In the genomic region with DNA sequence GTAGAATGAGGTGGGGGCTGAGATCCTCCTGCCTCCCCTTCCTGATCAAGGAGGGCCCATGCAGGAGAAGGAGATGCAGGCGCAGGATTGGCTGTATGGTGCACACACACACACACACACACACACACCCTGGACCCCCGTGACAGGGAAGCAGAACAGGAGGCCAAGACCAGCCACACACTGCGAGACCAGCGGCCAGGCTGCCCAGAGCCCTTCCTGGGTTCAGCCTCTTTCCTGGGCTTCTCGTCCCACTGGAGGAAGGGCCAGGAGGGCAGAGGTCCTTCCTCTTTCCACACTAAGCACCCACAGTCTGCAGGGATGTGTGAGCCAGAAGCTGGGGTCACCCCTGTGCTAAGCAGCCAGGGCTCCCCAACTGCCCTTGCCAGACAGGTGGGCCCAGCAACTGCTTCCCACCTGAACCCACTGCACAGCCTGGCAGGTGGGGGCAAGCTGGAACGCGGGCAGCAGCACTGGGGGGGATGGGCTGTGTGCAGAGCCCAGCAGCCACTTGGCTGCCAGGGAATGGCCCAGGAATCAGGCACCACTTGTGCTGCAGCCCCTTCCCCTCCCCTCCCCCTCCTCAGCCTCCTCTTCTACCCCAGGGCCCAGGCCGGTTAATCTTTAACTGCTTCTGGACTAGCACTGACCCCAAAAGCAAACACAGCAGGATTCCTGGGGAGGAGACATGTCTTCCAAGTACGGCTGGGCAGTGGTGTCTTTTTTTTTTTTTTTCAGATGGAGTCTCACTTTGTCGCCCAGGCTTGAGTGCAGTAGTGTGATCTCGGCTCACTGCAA, we compare ENCODE assay signal across 1 cellular context.
TF ChIP-seq lines count a peak whose summit lies in the region.

No MANE protein-coding gene starts in this region.

TF ChIP-seq in HepG2, 621 proteins besides CTCF, POLR2A, EP300 and RAD21 (continued from another document and continues in another):
- TF ChIP-seq, protein P1, sequence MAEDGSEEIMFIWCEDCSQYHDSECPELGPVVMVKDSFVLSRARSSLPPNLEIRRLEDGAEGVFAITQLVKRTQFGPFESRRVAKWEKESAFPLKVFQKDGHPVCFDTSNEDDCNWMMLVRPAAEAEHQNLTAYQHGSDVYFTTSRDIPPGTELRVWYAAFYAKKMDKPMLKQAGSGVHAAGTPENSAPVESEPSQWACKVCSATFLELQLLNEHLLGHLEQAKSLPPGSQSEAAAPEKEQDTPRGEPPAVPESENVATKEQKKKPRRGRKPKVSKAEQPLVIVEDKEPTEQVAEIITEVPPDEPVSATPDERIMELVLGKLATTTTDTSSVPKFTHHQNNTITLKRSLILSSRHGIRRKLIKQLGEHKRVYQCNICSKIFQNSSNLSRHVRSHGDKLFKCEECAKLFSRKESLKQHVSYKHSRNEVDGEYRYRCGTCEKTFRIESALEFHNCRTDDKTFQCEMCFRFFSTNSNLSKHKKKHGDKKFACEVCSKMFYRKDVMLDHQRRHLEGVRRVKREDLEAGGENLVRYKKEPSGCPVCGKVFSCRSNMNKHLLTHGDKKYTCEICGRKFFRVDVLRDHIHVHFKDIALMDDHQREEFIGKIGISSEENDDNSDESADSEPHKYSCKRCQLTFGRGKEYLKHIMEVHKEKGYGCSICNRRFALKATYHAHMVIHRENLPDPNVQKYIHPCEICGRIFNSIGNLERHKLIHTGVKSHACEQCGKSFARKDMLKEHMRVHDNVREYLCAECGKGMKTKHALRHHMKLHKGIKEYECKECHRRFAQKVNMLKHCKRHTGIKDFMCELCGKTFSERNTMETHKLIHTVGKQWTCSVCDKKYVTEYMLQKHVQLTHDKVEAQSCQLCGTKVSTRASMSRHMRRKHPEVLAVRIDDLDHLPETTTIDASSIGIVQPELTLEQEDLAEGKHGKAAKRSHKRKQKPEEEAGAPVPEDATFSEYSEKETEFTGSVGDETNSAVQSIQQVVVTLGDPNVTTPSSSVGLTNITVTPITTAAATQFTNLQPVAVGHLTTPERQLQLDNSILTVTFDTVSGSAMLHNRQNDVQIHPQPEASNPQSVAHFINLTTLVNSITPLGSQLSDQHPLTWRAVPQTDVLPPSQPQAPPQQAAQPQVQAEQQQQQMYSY (CRISPR knock-in tag; IDR thresholded peaks at IDR 0.05), result no peak
- TF ChIP-seq ZNF720 (CRISPR knock-in tag; IDR thresholded peaks at IDR 0.05), result 0 out of 2 replicates have a peak, but pooled peaks have one; percentile 4
- TF ChIP-seq, protein P2, sequence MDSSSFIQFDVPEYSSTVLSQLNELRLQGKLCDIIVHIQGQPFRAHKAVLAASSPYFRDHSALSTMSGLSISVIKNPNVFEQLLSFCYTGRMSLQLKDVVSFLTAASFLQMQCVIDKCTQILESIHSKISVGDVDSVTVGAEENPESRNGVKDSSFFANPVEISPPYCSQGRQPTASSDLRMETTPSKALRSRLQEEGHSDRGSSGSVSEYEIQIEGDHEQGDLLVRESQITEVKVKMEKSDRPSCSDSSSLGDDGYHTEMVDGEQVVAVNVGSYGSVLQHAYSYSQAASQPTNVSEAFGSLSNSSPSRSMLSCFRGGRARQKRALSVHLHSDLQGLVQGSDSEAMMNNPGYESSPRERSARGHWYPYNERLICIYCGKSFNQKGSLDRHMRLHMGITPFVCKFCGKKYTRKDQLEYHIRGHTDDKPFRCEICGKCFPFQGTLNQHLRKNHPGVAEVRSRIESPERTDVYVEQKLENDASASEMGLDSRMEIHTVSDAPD (CRISPR knock-in tag; IDR thresholded peaks at IDR 0.05), result no peak
- TF ChIP-seq, protein P3, sequence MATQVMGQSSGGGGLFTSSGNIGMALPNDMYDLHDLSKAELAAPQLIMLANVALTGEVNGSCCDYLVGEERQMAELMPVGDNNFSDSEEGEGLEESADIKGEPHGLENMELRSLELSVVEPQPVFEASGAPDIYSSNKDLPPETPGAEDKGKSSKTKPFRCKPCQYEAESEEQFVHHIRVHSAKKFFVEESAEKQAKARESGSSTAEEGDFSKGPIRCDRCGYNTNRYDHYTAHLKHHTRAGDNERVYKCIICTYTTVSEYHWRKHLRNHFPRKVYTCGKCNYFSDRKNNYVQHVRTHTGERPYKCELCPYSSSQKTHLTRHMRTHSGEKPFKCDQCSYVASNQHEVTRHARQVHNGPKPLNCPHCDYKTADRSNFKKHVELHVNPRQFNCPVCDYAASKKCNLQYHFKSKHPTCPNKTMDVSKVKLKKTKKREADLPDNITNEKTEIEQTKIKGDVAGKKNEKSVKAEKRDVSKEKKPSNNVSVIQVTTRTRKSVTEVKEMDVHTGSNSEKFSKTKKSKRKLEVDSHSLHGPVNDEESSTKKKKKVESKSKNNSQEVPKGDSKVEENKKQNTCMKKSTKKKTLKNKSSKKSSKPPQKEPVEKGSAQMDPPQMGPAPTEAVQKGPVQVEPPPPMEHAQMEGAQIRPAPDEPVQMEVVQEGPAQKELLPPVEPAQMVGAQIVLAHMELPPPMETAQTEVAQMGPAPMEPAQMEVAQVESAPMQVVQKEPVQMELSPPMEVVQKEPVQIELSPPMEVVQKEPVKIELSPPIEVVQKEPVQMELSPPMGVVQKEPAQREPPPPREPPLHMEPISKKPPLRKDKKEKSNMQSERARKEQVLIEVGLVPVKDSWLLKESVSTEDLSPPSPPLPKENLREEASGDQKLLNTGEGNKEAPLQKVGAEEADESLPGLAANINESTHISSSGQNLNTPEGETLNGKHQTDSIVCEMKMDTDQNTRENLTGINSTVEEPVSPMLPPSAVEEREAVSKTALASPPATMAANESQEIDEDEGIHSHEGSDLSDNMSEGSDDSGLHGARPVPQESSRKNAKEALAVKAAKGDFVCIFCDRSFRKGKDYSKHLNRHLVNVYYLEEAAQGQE (IDR thresholded peaks at IDR 0.05; ENCODE audit: borderline replicate concordance in 1 of 2, low read depth in 1 of 2, low read length in 2 of 2), result no peak; a peak in 2 of 4 replicates
- TF ChIP-seq, protein P4, sequence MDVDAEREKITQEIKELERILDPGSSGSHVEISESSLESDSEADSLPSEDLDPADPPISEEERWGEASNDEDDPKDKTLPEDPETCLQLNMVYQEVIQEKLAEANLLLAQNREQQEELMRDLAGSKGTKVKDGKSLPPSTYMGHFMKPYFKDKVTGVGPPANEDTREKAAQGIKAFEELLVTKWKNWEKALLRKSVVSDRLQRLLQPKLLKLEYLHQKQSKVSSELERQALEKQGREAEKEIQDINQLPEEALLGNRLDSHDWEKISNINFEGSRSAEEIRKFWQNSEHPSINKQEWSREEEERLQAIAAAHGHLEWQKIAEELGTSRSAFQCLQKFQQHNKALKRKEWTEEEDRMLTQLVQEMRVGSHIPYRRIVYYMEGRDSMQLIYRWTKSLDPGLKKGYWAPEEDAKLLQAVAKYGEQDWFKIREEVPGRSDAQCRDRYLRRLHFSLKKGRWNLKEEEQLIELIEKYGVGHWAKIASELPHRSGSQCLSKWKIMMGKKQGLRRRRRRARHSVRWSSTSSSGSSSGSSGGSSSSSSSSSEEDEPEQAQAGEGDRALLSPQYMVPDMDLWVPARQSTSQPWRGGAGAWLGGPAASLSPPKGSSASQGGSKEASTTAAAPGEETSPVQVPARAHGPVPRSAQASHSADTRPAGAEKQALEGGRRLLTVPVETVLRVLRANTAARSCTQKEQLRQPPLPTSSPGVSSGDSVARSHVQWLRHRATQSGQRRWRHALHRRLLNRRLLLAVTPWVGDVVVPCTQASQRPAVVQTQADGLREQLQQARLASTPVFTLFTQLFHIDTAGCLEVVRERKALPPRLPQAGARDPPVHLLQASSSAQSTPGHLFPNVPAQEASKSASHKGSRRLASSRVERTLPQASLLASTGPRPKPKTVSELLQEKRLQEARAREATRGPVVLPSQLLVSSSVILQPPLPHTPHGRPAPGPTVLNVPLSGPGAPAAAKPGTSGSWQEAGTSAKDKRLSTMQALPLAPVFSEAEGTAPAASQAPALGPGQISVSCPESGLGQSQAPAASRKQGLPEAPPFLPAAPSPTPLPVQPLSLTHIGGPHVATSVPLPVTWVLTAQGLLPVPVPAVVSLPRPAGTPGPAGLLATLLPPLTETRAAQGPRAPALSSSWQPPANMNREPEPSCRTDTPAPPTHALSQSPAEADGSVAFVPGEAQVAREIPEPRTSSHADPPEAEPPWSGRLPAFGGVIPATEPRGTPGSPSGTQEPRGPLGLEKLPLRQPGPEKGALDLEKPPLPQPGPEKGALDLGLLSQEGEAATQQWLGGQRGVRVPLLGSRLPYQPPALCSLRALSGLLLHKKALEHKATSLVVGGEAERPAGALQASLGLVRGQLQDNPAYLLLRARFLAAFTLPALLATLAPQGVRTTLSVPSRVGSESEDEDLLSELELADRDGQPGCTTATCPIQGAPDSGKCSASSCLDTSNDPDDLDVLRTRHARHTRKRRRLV (CRISPR knock-in tag; IDR thresholded peaks at IDR 0.05), result no peak
- no peak for TF ChIP-seq NBN (conservative IDR thresholded peaks at IDR 0.05)
- no peak for TF ChIP-seq SATB2 (CRISPR knock-in tag; IDR thresholded peaks at IDR 0.05)
- TF ChIP-seq ZNF205 (CRISPR knock-in tag; IDR thresholded peaks at IDR 0.05), result no peak; the same call in 1 of the 2 replicates
- TF ChIP-seq ISX (CRISPR knock-in tag; conservative IDR thresholded peaks at IDR 0.05), result no peak
- TF ChIP-seq ZBTB21 (CRISPR knock-in tag; IDR thresholded peaks at IDR 0.05), result no peak
- TF ChIP-seq ZNF207 (IDR thresholded peaks at IDR 0.05; ENCODE audit: borderline replicate concordance), result no peak
- TF ChIP-seq ZNF563 (CRISPR knock-in tag; IDR thresholded peaks at IDR 0.05), result no peak
- peak; percentile 45; the same call in 1 of the 2 replicates for TF ChIP-seq ZNF761 (CRISPR knock-in tag; conservative IDR thresholded peaks at IDR 0.05)
- TF ChIP-seq, protein P5, sequence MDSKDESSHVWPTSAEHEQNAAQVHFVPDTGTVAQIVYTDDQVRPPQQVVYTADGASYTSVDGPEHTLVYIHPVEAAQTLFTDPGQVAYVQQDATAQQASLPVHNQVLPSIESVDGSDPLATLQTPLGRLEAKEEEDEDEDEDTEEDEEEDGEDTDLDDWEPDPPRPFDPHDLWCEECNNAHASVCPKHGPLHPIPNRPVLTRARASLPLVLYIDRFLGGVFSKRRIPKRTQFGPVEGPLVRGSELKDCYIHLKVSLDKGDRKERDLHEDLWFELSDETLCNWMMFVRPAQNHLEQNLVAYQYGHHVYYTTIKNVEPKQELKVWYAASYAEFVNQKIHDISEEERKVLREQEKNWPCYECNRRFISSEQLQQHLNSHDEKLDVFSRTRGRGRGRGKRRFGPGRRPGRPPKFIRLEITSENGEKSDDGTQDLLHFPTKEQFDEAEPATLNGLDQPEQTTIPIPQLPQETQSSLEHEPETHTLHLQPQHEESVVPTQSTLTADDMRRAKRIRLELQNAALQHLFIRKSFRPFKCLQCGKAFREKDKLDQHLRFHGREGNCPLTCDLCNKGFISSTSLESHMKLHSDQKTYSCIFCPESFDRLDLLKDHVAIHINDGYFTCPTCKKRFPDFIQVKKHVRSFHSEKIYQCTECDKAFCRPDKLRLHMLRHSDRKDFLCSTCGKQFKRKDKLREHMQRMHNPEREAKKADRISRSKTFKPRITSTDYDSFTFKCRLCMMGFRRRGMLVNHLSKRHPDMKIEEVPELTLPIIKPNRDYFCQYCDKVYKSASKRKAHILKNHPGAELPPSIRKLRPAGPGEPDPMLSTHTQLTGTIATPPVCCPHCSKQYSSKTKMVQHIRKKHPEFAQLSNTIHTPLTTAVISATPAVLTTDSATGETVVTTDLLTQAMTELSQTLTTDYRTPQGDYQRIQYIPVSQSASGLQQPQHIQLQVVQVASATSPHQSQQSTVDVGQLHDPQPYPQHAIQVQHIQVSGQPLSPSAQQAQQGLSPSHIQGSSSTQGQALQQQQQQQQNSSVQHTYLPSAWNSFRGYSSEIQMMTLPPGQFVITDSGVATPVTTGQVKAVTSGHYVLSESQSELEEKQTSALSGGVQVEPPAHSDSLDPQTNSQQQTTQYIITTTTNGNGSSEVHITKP (CRISPR knock-in tag; IDR thresholded peaks at IDR 0.05; ENCODE audit: low read depth), result peak; percentile 59; the same call in 1 of the 2 replicates
- no peak for TF ChIP-seq ZNF383 (CRISPR knock-in tag; IDR thresholded peaks at IDR 0.05; ENCODE audit: borderline replicate concordance)
- peak; percentile 50; the same call in 1 of the 2 replicates for TF ChIP-seq ZNF253 (CRISPR knock-in tag; IDR thresholded peaks at IDR 0.05; ENCODE audit: borderline replicate concordance)
- 0 out of 2 replicates have a peak, but pooled peaks have one; percentile 49 for TF ChIP-seq ZNF790 (CRISPR knock-in tag; IDR thresholded peaks at IDR 0.05; ENCODE audit: borderline replicate concordance)
- TF ChIP-seq PPARG (CRISPR knock-in tag; conservative IDR thresholded peaks at IDR 0.05), result no peak
- no peak for TF ChIP-seq JUN (CRISPR knock-in tag; IDR thresholded peaks at IDR 0.05)
- peak; percentile 39; the same call in 1 of the 2 replicates for TF ChIP-seq ZNF343 (CRISPR knock-in tag; IDR thresholded peaks at IDR 0.05)
- TF ChIP-seq ATM (IDR thresholded peaks at IDR 0.05; ENCODE audit: borderline replicate concordance), result no peak
- TF ChIP-seq THAP11 (CRISPR knock-in tag; IDR thresholded peaks at IDR 0.05), result peak; percentile 48; the same call in 1 of the 2 replicates
- TF ChIP-seq CBX1 (IDR thresholded peaks at IDR 0.05; ENCODE audit: low read depth), result no peak
- TF ChIP-seq ZNF10 (CRISPR knock-in tag; IDR thresholded peaks at IDR 0.05; ENCODE audit: borderline replicate concordance, low read depth), result no peak
- no peak for TF ChIP-seq CCAR2 (optimal IDR thresholded peaks at IDR 0.05; ENCODE audit: low read depth, low read length)
- TF ChIP-seq HOXD1 (CRISPR knock-in tag; IDR thresholded peaks at IDR 0.05), result no peak
- TF ChIP-seq, protein P6, sequence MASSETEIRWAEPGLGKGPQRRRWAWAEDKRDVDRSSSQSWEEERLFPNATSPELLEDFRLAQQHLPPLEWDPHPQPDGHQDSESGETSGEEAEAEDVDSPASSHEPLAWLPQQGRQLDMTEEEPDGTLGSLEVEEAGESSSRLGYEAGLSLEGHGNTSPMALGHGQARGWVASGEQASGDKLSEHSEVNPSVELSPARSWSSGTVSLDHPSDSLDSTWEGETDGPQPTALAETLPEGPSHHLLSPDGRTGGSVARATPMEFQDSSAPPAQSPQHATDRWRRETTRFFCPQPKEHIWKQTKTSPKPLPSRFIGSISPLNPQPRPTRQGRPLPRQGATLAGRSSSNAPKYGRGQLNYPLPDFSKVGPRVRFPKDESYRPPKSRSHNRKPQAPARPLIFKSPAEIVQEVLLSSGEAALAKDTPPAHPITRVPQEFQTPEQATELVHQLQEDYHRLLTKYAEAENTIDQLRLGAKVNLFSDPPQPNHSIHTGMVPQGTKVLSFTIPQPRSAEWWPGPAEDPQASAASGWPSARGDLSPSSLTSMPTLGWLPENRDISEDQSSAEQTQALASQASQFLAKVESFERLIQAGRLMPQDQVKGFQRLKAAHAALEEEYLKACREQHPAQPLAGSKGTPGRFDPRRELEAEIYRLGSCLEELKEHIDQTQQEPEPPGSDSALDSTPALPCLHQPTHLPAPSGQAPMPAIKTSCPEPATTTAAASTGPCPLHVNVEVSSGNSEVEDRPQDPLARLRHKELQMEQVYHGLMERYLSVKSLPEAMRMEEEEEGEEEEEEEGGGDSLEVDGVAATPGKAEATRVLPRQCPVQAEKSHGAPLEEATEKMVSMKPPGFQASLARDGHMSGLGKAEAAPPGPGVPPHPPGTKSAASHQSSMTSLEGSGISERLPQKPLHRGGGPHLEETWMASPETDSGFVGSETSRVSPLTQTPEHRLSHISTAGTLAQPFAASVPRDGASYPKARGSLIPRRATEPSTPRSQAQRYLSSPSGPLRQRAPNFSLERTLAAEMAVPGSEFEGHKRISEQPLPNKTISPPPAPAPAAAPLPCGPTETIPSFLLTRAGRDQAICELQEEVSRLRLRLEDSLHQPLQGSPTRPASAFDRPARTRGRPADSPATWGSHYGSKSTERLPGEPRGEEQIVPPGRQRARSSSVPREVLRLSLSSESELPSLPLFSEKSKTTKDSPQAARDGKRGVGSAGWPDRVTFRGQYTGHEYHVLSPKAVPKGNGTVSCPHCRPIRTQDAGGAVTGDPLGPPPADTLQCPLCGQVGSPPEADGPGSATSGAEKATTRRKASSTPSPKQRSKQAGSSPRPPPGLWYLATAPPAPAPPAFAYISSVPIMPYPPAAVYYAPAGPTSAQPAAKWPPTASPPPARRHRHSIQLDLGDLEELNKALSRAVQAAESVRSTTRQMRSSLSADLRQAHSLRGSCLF (CRISPR knock-in tag; IDR thresholded peaks at IDR 0.05; ENCODE audit: borderline replicate concordance), result no peak
- no peak for TF ChIP-seq SYNCRIP (IDR thresholded peaks at IDR 0.05; ENCODE audit: insufficient read depth, low read depth, low read length)
- TF ChIP-seq ZIK1 (CRISPR knock-in tag; IDR thresholded peaks at IDR 0.05; ENCODE audit: borderline replicate concordance, low read depth), result no peak
- TF ChIP-seq NFKBIZ (CRISPR knock-in tag; IDR thresholded peaks at IDR 0.05), result no peak
